In the genomic region with DNA sequence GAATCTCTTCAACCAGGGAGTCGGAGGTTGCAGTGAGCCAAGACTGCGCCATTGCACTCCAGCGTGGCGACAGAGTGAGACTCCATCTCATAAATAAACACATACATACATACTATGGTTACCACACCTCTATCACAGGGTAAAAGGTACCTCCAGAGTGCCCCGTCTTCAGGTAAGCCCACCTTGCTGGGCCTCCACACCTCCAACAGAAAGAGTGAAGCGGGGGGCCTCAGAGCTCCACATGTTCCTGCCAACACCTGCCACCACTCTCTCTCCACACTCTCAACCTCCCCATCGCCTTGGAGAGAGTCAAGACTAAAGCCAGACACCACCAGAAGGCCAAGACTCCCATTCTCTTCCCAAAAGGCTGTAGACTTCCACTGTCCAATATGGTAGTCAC, we compare ENCODE assay signal across 35 cellular contexts.
"Had no signal": no experiment of that assay in that cellular context is flagged by ENCODE, and none has a peak within 500 bp of the region (broad histone marks: within the 10 kb centered on the region; RNA-seq: fewer than 3 reads in every experiment).

No MANE protein-coding gene starts in this region.

- H3K9me3 Mint-ChIP-seq: activated naive CD4-positive, alpha-beta T cell treated with anti-CD3 and anti-CD28 coated beads for 36 hours; activated naive CD4-positive, alpha-beta T cell treated with anti-CD3 and anti-CD28 coated beads, Interleukin-2, amount 10 ng/mL, durations not matched to agents 7 days and 5 days; activated naive CD4-positive, alpha-beta T cell treated with anti-CD3 and anti-CD28 coated beads, Interleukin-2, amount 50 U/mL, for 24 hours; activated naive CD4-positive, alpha-beta T cell treated with anti-CD3 and anti-CD28 coated beads, Interleukin-2, amount 50 U/mL, for 72 hours; activated naive CD8-positive, alpha-beta T cell treated with anti-CD3 and anti-CD28 coated beads for 36 hours; activated naive CD8-positive, alpha-beta T cell treated with anti-CD3 and anti-CD28 coated beads, Interleukin-2, amount 10 ng/mL, durations not matched to agents 7 days and 5 days; activated naive CD8-positive, alpha-beta T cell treated with anti-CD3 and anti-CD28 coated beads, Interleukin-2, amount 50 U/mL, for 24 hours; activated T-cell treated with anti-CD3 and anti-CD28 coated beads, Interleukin-2, amount 50 U/mL, for 24 hours; activated T-cell treated with anti-CD3 and anti-CD28 coated beads, Interleukin-2, amount 50 U/mL, for 4 hours; activated T-cell treated with anti-CD3 and anti-CD28 coated beads, Interleukin-2, amount 50 U/mL, for 72 hours; activated T-helper 1 cell treated with anti-CD3 and anti-CD28 coated beads, Interleukin-12 subunit alpha, Interleukin-12 subunit beta, Interleukin-2, Interleukin-4 antibody, amounts not matched to agents 30 ng/mL and 10 ng/mL and 1 ng/mL, durations not matched to agents 14 hours and 24 hours and 36 hours; activated T-helper 17 cell treated with anti-CD3 and anti-CD28 coated beads, Interleukin-2, amount 50 U/mL, for 72 hours; activated T-helper 2 cell treated with anti-CD3 and anti-CD28 coated beads, Interferon-gamma antibody, Interleukin-2, Interleukin-4, amounts not matched to agents 10 μg/mL and 5 μg/mL and 100 μg/mL, durations not matched to agents 14 hours and 24 hours and 36 hours; brain; central memory CD8-positive, alpha-beta T cell had no signal

- DNase-seq: activated effector memory CD4-positive, alpha-beta T cell treated with anti-CD3 and anti-CD28 coated beads, Interleukin-2, amount 50 U/mL, for 16 hours; activated effector memory CD4-positive, alpha-beta T cell treated with Interleukin-2 at 50 U/mL for 16 hours; activated gamma-delta T cell; activated gamma-delta T cell treated with Interleukin-2 at 50 U/mL for 16 hours; activated naive CD4-positive, alpha-beta T cell; activated naive CD4-positive, alpha-beta T cell treated with anti-CD3 and anti-CD28 coated beads for 36 hours; activated naive CD4-positive, alpha-beta T cell treated with anti-CD3 and anti-CD28 coated beads, Interleukin-2, amount 10 ng/mL, durations not matched to agents 7 days and 5 days; activated naive CD4-positive, alpha-beta T cell treated with anti-CD3 and anti-CD28 coated beads, Interleukin-2, amount 50 U/mL, for 16 hours; activated naive CD4-positive, alpha-beta T cell treated with Interleukin-2 at 50 U/mL for 16 hours; activated naive CD8-positive, alpha-beta T cell treated with anti-CD3 and anti-CD28 coated beads for 36 hours; activated naive CD8-positive, alpha-beta T cell treated with anti-CD3 and anti-CD28 coated beads, Interleukin-2, amount 10 ng/mL, durations not matched to agents 7 days and 5 days; activated naive CD8-positive, alpha-beta T cell treated with anti-CD3 and anti-CD28 coated beads, Interleukin-2, amount 50 U/mL, for 24 hours; activated T-cell treated with anti-CD3 and anti-CD28 coated beads, Interleukin-2, amount 50 U/mL, for 1 hour; activated T-cell treated with anti-CD3 and anti-CD28 coated beads, Interleukin-2, amount 50 U/mL, for 24 hours; activated T-cell treated with anti-CD3 and anti-CD28 coated beads, Interleukin-2, amount 50 U/mL, for 4 hours; activated T-cell treated with anti-CD3 and anti-CD28 coated beads, Interleukin-2, amount 50 U/mL, for 48 hours; activated T-cell treated with anti-CD3 and anti-CD28 coated beads, Interleukin-2, amount 50 U/mL, for 72 hours; adrenal gland; amniotic stem cell; amygdala; anterior cingulate cortex; aorta; body of pancreas; brain microvascular endothelial cell; caudate nucleus; central memory CD4-positive, alpha-beta T cell; cerebellar nuclear complex had no signal

- H3K27ac Mint-ChIP-seq: activated naive CD4-positive, alpha-beta T cell treated with anti-CD3 and anti-CD28 coated beads for 36 hours; activated naive CD4-positive, alpha-beta T cell treated with anti-CD3 and anti-CD28 coated beads, Interleukin-2, amount 10 ng/mL, durations not matched to agents 7 days and 5 days; activated naive CD4-positive, alpha-beta T cell treated with anti-CD3 and anti-CD28 coated beads, Interleukin-2, amount 50 U/mL, for 24 hours; activated naive CD4-positive, alpha-beta T cell treated with anti-CD3 and anti-CD28 coated beads, Interleukin-2, amount 50 U/mL, for 72 hours; activated naive CD8-positive, alpha-beta T cell; activated naive CD8-positive, alpha-beta T cell treated with anti-CD3 and anti-CD28 coated beads for 36 hours; activated naive CD8-positive, alpha-beta T cell treated with anti-CD3 and anti-CD28 coated beads, Interleukin-2, amount 10 ng/mL, durations not matched to agents 7 days and 5 days; activated naive CD8-positive, alpha-beta T cell treated with anti-CD3 and anti-CD28 coated beads, Interleukin-2, amount 50 U/mL, for 24 hours; activated T-cell treated with anti-CD3 and anti-CD28 coated beads, Interleukin-2, amount 50 U/mL, for 24 hours; activated T-cell treated with anti-CD3 and anti-CD28 coated beads, Interleukin-2, amount 50 U/mL, for 72 hours; activated T-helper 1 cell treated with anti-CD3 and anti-CD28 coated beads, Interleukin-12 subunit alpha, Interleukin-12 subunit beta, Interleukin-2, Interleukin-4 antibody, amounts not matched to agents 30 ng/mL and 10 ng/mL and 1 ng/mL, durations not matched to agents 14 hours and 24 hours and 36 hours; activated T-helper 17 cell treated with anti-CD3 and anti-CD28 coated beads, Interleukin-2, amount 50 U/mL, for 72 hours; activated T-helper 2 cell treated with anti-CD3 and anti-CD28 coated beads, Interferon-gamma antibody, Interleukin-2, Interleukin-4, amounts not matched to agents 10 μg/mL and 5 μg/mL and 100 μg/mL, durations not matched to agents 14 hours and 24 hours and 36 hours had no signal

- H3K27me3 Mint-ChIP-seq: activated naive CD4-positive, alpha-beta T cell treated with anti-CD3 and anti-CD28 coated beads, Interleukin-2, amount 10 ng/mL, durations not matched to agents 7 days and 5 days; activated naive CD4-positive, alpha-beta T cell treated with anti-CD3 and anti-CD28 coated beads, Interleukin-2, amount 50 U/mL, for 24 hours; activated naive CD8-positive, alpha-beta T cell; activated naive CD8-positive, alpha-beta T cell treated with anti-CD3 and anti-CD28 coated beads for 36 hours; activated naive CD8-positive, alpha-beta T cell treated with anti-CD3 and anti-CD28 coated beads, Interleukin-2, amount 10 ng/mL, durations not matched to agents 7 days and 5 days; activated naive CD8-positive, alpha-beta T cell treated with anti-CD3 and anti-CD28 coated beads, Interleukin-2, amount 50 U/mL, for 24 hours; activated T-cell treated with anti-CD3 and anti-CD28 coated beads, Interleukin-2, amount 50 U/mL, for 24 hours; activated T-helper 17 cell treated with anti-CD3 and anti-CD28 coated beads, Interleukin-2, amount 50 U/mL, for 72 hours; brain; central memory CD8-positive, alpha-beta T cell had no signal

- H3K4me1 Mint-ChIP-seq: activated naive CD8-positive, alpha-beta T cell treated with anti-CD3 and anti-CD28 coated beads, Interleukin-2, amount 10 ng/mL, durations not matched to agents 7 days and 5 days; brain; central memory CD8-positive, alpha-beta T cell had no signal

- H3K4me3 Mint-ChIP-seq: activated naive CD4-positive, alpha-beta T cell treated with anti-CD3 and anti-CD28 coated beads for 36 hours; activated naive CD4-positive, alpha-beta T cell treated with anti-CD3 and anti-CD28 coated beads, Interleukin-2, amount 10 ng/mL, durations not matched to agents 7 days and 5 days; activated naive CD4-positive, alpha-beta T cell treated with anti-CD3 and anti-CD28 coated beads, Interleukin-2, amount 50 U/mL, for 24 hours; activated naive CD8-positive, alpha-beta T cell; activated naive CD8-positive, alpha-beta T cell treated with anti-CD3 and anti-CD28 coated beads for 36 hours; activated naive CD8-positive, alpha-beta T cell treated with anti-CD3 and anti-CD28 coated beads, Interleukin-2, amount 10 ng/mL, durations not matched to agents 7 days and 5 days; activated naive CD8-positive, alpha-beta T cell treated with anti-CD3 and anti-CD28 coated beads, Interleukin-2, amount 50 U/mL, for 24 hours; activated T-cell treated with anti-CD3 and anti-CD28 coated beads, Interleukin-2, amount 50 U/mL, for 24 hours; activated T-cell treated with anti-CD3 and anti-CD28 coated beads, Interleukin-2, amount 50 U/mL, for 4 hours; activated T-cell treated with anti-CD3 and anti-CD28 coated beads, Interleukin-2, amount 50 U/mL, for 72 hours; activated T-helper 1 cell treated with anti-CD3 and anti-CD28 coated beads, Interleukin-12 subunit alpha, Interleukin-12 subunit beta, Interleukin-2, Interleukin-4 antibody, amounts not matched to agents 30 ng/mL and 10 ng/mL and 1 ng/mL, durations not matched to agents 14 hours and 24 hours and 36 hours; activated T-helper 17 cell treated with anti-CD3 and anti-CD28 coated beads, Interleukin-2, amount 50 U/mL, for 72 hours; brain; central memory CD8-positive, alpha-beta T cell had no signal
